Comparison of ENCODE assay signal across 9 cellular contexts in genomic region chr9:137168575-137168906, GRCh38. TPM values are rescaled to one million over a fixed set of nuclear protein-coding genes. Genes with fewer than 3 reads are reported as not detected.
DNase-seq lines count a peak whose midpoint lies in the region; ATAC-seq and TF ChIP-seq lines count a peak whose summit lies in the region.
"Had no signal": no experiment of that assay in that cellular context is flagged by ENCODE, and none has a peak within 500 bp of the region (broad histone marks: within the 10 kb centered on the region; RNA-seq: fewer than 3 reads in every experiment).

No MANE protein-coding gene starts in this region.

- no peaks in the 10 kb centered on the region for H3K4me1 Mint-ChIP-seq in glutamatergic neuron (ENCODE audit: low read depth, unreplicated experiment)

- peaks cover 3% of the 10 kb centered on the region for H3K9me3 Mint-ChIP-seq in glutamatergic neuron (ENCODE audit: unreplicated experiment)

- no peaks in the 10 kb centered on the region for H3K9me3 ChIP-seq in PC-9 (ENCODE audit: insufficient read depth, low read depth)

- H3K4me3 ChIP-seq in PC-9 (peak overlapping the region; percentile 75; the same call in 1 of the 2 replicates), skeletal muscle cell (ENCODE audit: low read depth, low read length) (peak overlapping the region; percentile 15)
- H3K4me3 ChIP-seq: lung had no signal

- H3K9me2 ChIP-seq in PC-9 (ENCODE audit: insufficient read depth) = no peaks in the 10 kb centered on the region

- H3K4me1 ChIP-seq in PC-9 (replicated peaks; ENCODE audit: insufficient read depth) = peaks cover 11% of the 10 kb centered on the region; the same call in 1 of the 2 replicates

- H4K20me1 ChIP-seq in PC-9 (ENCODE audit: insufficient read depth) = no peaks in the 10 kb centered on the region

- intact Hi-C loops in PC-9 (cut with micrococcal nuclease; ENCODE audit: unreplicated experiment) = loop anchor here (5.0 kb wide), 1 partner anchor 41 kb away; no protein-coding TSS in a partner anchor

- H2AFZ ChIP-seq in PC-9 = peak overlapping the region; percentile 83; the same call in 1 of the 2 replicates

- H3K79me2 ChIP-seq in PC-9 (ENCODE audit: low read depth) = no peaks in the 10 kb centered on the region

- peak overlapping the region; percentile 99 for H3K4me2 ChIP-seq in PC-9

- H3K27me3 Mint-ChIP-seq in glutamatergic neuron (ENCODE audit: unreplicated experiment) = peaks cover 10% of the 10 kb centered on the region

- no peak for ATAC-seq in HG03196 (IDR thresholded peaks at IDR 0.05; ENCODE audit: unreplicated experiment)
- no peak for ATAC-seq in GM19395 (IDR thresholded peaks at IDR 0.05; ENCODE audit: unreplicated experiment)
- ATAC-seq in HG03095 (IDR thresholded peaks at IDR 0.05; ENCODE audit: unreplicated experiment) = no peak

- CTCF ChIA-PET in PC-9 (lab: Charles Lee) = no interaction called here

- DNase-seq in GM13976 (ENCODE audit: low spot score) = peak; percentile 46
- no peak for DNase-seq in PC-9
- no peak for DNase-seq in glutamatergic neuron
- DNase-seq in skeletal muscle cell (ENCODE audit: low read depth) = no peak
- no peak for DNase-seq in NCI-H1436 treated with DMSO at 0.1 percent for 48 hours (lab: John Stamatoyannopoulos, UW)

- H3K27ac ChIP-seq in PC-9 = no peak overlapping the region

- in situ Hi-C loops in GM13976 (cut with MboI; ENCODE audit: low sequenced_read_pairs, unreplicated experiment) = no loop called here

- BruUV-seq in PC-9 (replicated peaks; lab: Mats Ljungman, UMichigan) = no TSS peak

- H3K36me3 Mint-ChIP-seq in glutamatergic neuron (ENCODE audit: unreplicated experiment) = no peaks in the 10 kb centered on the region

- H3F3A ChIP-seq in PC-9 (ENCODE audit: insufficient read depth, low read depth) = peaks cover 10% of the 10 kb centered on the region; the same call in 1 of the 2 replicates

- POLR2A ChIA-PET in PC-9 (lab: Charles Lee; ENCODE audit: unreplicated experiment) = interaction anchor here (0.6 kb wide), 2 partner anchors 68 to 71 kb away, joined by 4 read pairs; no protein-coding TSS in a partner anchor

- H3K4me3 Mint-ChIP-seq in glutamatergic neuron (ENCODE audit: unreplicated experiment) = peak overlapping the region; percentile 64

- H3K36me3 ChIP-seq in PC-9 (ENCODE audit: low read depth) = no peaks in the 10 kb centered on the region

- no peak overlapping the region for H3K27ac Mint-ChIP-seq in glutamatergic neuron (ENCODE audit: unreplicated experiment)

- no peaks in the 10 kb centered on the region for H3K27me3 ChIP-seq in PC-9 (ENCODE audit: insufficient read depth, low read depth)

- TF ChIP-seq CTCF in GM13976 (IDR thresholded peaks at IDR 0.05; ENCODE audit: borderline replicate concordance, control extremely low read depth, extremely low read depth, insufficient read depth, missing control alignments) (no peak), PC-9 (conservative IDR thresholded peaks at IDR 0.05) (no peak), glutamatergic neuron (IDR thresholded peaks at IDR 0.05; ENCODE audit: partially characterized antibody, unreplicated experiment) (no peak)

RNA-seq across cellular contexts. Expression of gene LRRC26, which starts 1.3 kb away (rescaled TPM):
- total RNA-seq in PC-9 (2021) (2.3 and 2.5 TPM in 2 replicates), glutamatergic neuron (ENCODE audit: unreplicated experiment) (0.98 TPM)

RNA-seq across cellular contexts. Expression of gene TMEM210, which starts 3.3 kb away (rescaled TPM):
- 0.74 and 1.5 TPM in 2 replicates for total RNA-seq in PC-9 (2021)
- not detected for total RNA-seq in glutamatergic neuron (ENCODE audit: unreplicated experiment)
- total RNA-seq: lung had no signal

RNA-seq across cellular contexts. Expression of gene ANAPC2, which starts 19.8 kb away (rescaled TPM):
- total RNA-seq in PC-9 (2021) = 92.1 and 95.4 TPM in 2 replicates
- 72.9 TPM for total RNA-seq in glutamatergic neuron (ENCODE audit: unreplicated experiment)

RNA-seq across cellular contexts. Expression of gene SSNA1, which starts 19.9 kb away (rescaled TPM):
- total RNA-seq in PC-9 (2021) = 98.7 and 109 TPM in 2 replicates
- 37.3 TPM for total RNA-seq in glutamatergic neuron (ENCODE audit: unreplicated experiment)

RNA-seq across cellular contexts. Expression of gene GRIN1, which starts 29.6 kb away (rescaled TPM):
- total RNA-seq in PC-9 (2021) (0.10 TPM in 1 of 2 replicates, not detected in the other), glutamatergic neuron (ENCODE audit: unreplicated experiment) (5.5 TPM)
